In the genomic region with DNA sequence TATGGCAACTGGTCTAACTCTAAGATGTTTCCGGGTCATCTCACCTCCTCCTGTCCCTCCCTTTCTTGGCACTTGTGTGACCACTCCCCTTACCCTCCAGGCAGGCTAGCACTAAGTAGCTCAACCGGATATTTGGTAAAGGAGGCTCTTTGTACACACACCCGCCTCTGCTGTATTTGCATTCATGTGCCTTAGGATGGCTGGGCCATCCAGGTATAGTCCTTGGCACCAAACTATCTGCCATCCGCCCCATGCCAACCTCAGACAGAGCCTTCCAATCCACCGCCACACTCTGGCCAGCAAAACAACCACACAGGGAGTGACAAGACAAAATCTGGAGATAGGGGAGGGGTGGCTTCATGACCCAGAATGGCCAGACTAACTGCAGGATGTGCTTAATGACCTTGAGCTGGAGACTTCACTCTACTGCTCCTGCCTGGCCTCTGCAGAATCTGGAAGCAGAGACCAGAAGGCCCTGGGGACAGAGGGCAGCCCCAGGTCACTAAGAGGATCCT, we compare ENCODE assay signal across 16 cellular contexts. TPM values are rescaled to one million over a fixed set of nuclear protein-coding genes. Genes with fewer than 3 reads are reported as not detected.
DNase-seq lines count a peak whose midpoint lies in the region; FAIRE-seq and TF ChIP-seq lines count a peak whose summit lies in the region.
"Had no signal": no experiment of that assay in that cellular context is flagged by ENCODE, and none has a peak within 500 bp of the region (broad histone marks: within the 10 kb centered on the region; RNA-seq: fewer than 3 reads in every experiment).

No MANE protein-coding gene starts in this region.

- 35 to 40% methylated on average over 5 of the region's 5 CpGs for WGBS in esophagus, 2 donors
- WGBS in suprapubic skin, result 36% methylated on average over 5 of the region's 5 CpGs

- intact Hi-C loops in PC-9 (cut with micrococcal nuclease; ENCODE audit: unreplicated experiment), result no loop called here

- H3K27ac ChIP-seq in PC-9 (peak overlapping the region; percentile 22; the same call in 1 of the 2 replicates), esophagus (ENCODE audit: low read depth in 2 of 2, low read length in 1 of 2) (peak overlapping the region; percentile 48 to 58), suprapubic skin (peak overlapping the region; percentile 24)
- H3K27ac ChIP-seq: KMS-11 had no signal

- no peak overlapping the region for H2AFZ ChIP-seq in PC-9

- H3K9me3 ChIP-seq in PC-9 (ENCODE audit: insufficient read depth, low read depth) (no peaks in the 10 kb centered on the region), esophagus (ENCODE audit: control insufficient read depth in 2 of 2, insufficient read depth in 1 of 2, low read depth in 1 of 2, low read length in 1 of 2) (peaks cover 2 to 3% of the 10 kb centered on the region in 2 donors), suprapubic skin (no peaks in the 10 kb centered on the region)

- peak overlapping the region; percentile 54 for H3K4me2 ChIP-seq in PC-9
- H3K4me2 ChIP-seq: KMS-11 had no signal

- no peak for TF ChIP-seq EP300 in suprapubic skin (IDR thresholded peaks at IDR 0.05)

- TF ChIP-seq POLR2A in suprapubic skin (IDR thresholded peaks at IDR 0.05), result no peak

- TF ChIP-seq CTCF in PC-9 (conservative IDR thresholded peaks at IDR 0.05) (no peak), suprapubic skin (IDR thresholded peaks at IDR 0.05) (no peak)

- H3K9me2 ChIP-seq in PC-9 (ENCODE audit: insufficient read depth), result no peaks in the 10 kb centered on the region

- CTCF ChIA-PET in PC-9 (lab: Charles Lee), result no interaction called here

- BruUV-seq in PC-9 (replicated peaks; lab: Mats Ljungman, UMichigan), result no TSS peak

- H3K4me3 ChIP-seq in PC-9 (no peak overlapping the region), esophagus (ENCODE audit: low read depth in 1 of 2, low read length in 2 of 2) (no peak overlapping the region), suprapubic skin (no peak overlapping the region)

- no peaks in the 10 kb centered on the region for H3K36me3 ChIP-seq in PC-9 (ENCODE audit: low read depth)
- H3K36me3 ChIP-seq in esophagus (ENCODE audit: control insufficient read depth in 2 of 2, insufficient read depth in 2 of 2, low read length in 1 of 2), result no peaks in the 10 kb centered on the region
- H3K36me3 ChIP-seq in suprapubic skin, result no peaks in the 10 kb centered on the region

- H4K20me1 ChIP-seq in PC-9 (ENCODE audit: insufficient read depth), result no peaks in the 10 kb centered on the region

- DNase-seq in DMS79 treated with DMSO at 0.1 percent for 48 hours (lab: John Stamatoyannopoulos, UW) (peak; percentile 20), DMS79 (lab: John Stamatoyannopoulos, UW) (no peak), PC-9 (peak; percentile 71 to 97), suprapubic skin (ENCODE audit: low spot score in 2 of 2) (peak; percentile 61 to 77), GM19239 (ENCODE audit: insufficient read length, low spot score) (no peak), dermis blood vessel endothelial cell (no peak)
- DNase-seq in stimulated activated naive CD4-positive, alpha-beta T cell (lab: John Stamatoyannopoulos, UW), result no peak
- DNase-seq: 8988T; effector CD8-positive, alpha-beta T cell; EL; GOT3; NCI-H524; stimulated activated CD4-positive, alpha-beta T cell treated with anti-CD3 and anti-CD28 coated beads, Interleukin-12 subunit alpha, Interleukin-12 subunit beta, amount 100 ng/mL, for 4 hours; SW 1271 had no signal

- POLR2A ChIA-PET in PC-9 (lab: Charles Lee; ENCODE audit: unreplicated experiment), result interaction anchor here (0.5 kb wide), 1 partner anchor 842 kb away, joined by 3 read pairs; no protein-coding TSS in a partner anchor

- peaks cover 17% of the 10 kb centered on the region for H3F3A ChIP-seq in PC-9 (ENCODE audit: insufficient read depth, low read depth)

- no peaks in the 10 kb centered on the region for H3K79me2 ChIP-seq in PC-9 (ENCODE audit: low read depth)

- H3K4me1 ChIP-seq in PC-9 (replicated peaks; ENCODE audit: insufficient read depth) (peaks cover 14% of the 10 kb centered on the region), esophagus (ENCODE audit: control insufficient read depth in 2 of 2, insufficient read depth in 2 of 2, low read length in 1 of 2) (peaks cover 0 to 3% of the 10 kb centered on the region in 2 donors), suprapubic skin (peaks cover 19% of the 10 kb centered on the region)

- no peak for FAIRE-seq in GM19239 (lab: Jason Lieb, UNC)

- no peaks in the 10 kb centered on the region; the same call in 1 of the 2 replicates for H3K27me3 ChIP-seq in PC-9 (ENCODE audit: insufficient read depth, low read depth)
- peaks cover 0 to 5% of the 10 kb centered on the region in 2 donors for H3K27me3 ChIP-seq in esophagus (ENCODE audit: control insufficient read depth in 1 of 2, insufficient read depth in 2 of 2, low read length in 2 of 2)
- peaks cover 26% of the 10 kb centered on the region for H3K27me3 ChIP-seq in suprapubic skin

RNA-seq across cellular contexts. Expression of a gene that starts 59.5 kb away (rescaled TPM):
- 35.3 and 36.2 TPM in 2 replicates for total RNA-seq in PC-9 (2021)
- polyA plus RNA-seq in esophagus, result 1 to 10 TPM; 3.5 to 9.0 TPM
- 1 to 10 TPM; 2.7 to 9.7 (median 4.7) TPM for total RNA-seq in suprapubic skin
- total RNA-seq in dermis blood vessel endothelial cell, result 0.65 and 1.7 TPM in 2 replicates

Comparison
In these comparisons a context has a peak if more than half of its experiments do, and no peak if none do; other contexts are left out.
1. DNase-seq: peak in DMS79 treated with DMSO at 0.1 percent for 48 hours (single experiment), PC-9 (2 of 2) and suprapubic skin (2 of 2); none in DMS79 (single experiment), GM19239 (single experiment), dermis blood vessel endothelial cell (single experiment) and stimulated activated naive CD4-positive, alpha-beta T cell (0 of 6).
2. Peak in every context shown above with its lines, with median percentiles within 50 percentile points of each other: H3K27ac ChIP-seq.